Comparison of ENCODE assay signal across 17 cellular contexts in the genomic region with DNA sequence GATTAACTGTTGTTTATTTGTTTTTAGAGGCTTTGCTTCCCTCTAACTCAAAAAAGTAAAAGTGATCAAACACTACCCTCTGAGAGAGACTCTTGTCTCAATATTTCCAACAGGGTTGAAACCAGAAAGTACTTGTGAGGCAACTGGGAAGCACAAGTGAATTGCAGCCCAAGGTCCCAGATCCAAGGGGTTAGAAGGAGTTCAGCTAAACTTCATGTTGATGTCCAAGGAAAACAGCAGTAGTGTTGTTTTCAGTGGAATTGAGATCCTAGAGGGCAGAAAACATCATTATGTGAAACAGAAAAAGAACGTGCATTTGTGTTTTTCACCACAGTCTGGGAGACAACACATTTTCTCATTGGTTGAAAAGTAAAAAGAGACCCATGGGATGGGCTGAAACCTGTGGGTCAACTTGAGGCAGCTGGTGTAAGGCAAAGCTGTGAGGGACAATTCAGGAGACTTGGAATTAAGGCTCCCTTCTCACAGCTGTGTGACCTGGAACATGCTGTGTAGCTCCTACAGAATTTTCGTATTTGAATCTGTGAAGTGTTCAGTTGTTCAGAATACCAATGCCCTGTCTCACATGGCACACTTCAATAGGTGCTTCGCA.
DNase-seq lines count a peak whose midpoint lies in the region; ATAC-seq lines count a peak whose summit lies in the region.
"Had no signal": no experiment of that assay in that cellular context is flagged by ENCODE, and none has a peak within 500 bp of the region (broad histone marks: within the 10 kb centered on the region; RNA-seq: fewer than 3 reads in every experiment).

No MANE protein-coding gene starts in this region.

- H3K36me3 ChIP-seq in mesendoderm (ENCODE audit: control insufficient read depth, insufficient read depth, low read length), result no peaks in the 10 kb centered on the region
- H3K36me3 ChIP-seq: BLaER1 treated with 17β-estradiol and CSF1 and Interleukin-3, amounts not matched to agents 10 nM and 100 nM had no signal

- H2AK5ac ChIP-seq in mesendoderm (ENCODE audit: low read length), result no peak overlapping the region

- ATAC-seq in left ventricle myocardium superior, result peak; percentile 24
- peak; percentile 95 for ATAC-seq in sciatic nerve
- no peak for ATAC-seq in HG03045 (IDR thresholded peaks at IDR 0.05; ENCODE audit: unreplicated experiment)
- ATAC-seq: A549; CD8-positive, alpha-beta T cell had no signal

- H4K5ac ChIP-seq in mesendoderm (ENCODE audit: low read length), result no peak overlapping the region

- H3K4me1 ChIP-seq in mesendoderm (ENCODE audit: control insufficient read depth, low read depth, low read length), result peaks cover 2% of the 10 kb centered on the region
- H3K4me1 ChIP-seq: A549; BLaER1 treated with 17β-estradiol and CSF1 and Interleukin-3, amounts not matched to agents 10 nM and 100 nM; Caco-2 had no signal

- no peak overlapping the region for H3K4me3 ChIP-seq in mesendoderm (ENCODE audit: low read length)
- H3K4me3 ChIP-seq: A549; BLaER1 treated with 17β-estradiol and CSF1 and Interleukin-3, amounts not matched to agents 10 nM and 100 nM had no signal

- no peak overlapping the region for H3K27ac ChIP-seq in mesendoderm (ENCODE audit: low read depth, low read length)
- H3K27ac ChIP-seq: 22Rv1; A549; BLaER1 treated with 17β-estradiol and CSF1 and Interleukin-3, amounts not matched to agents 10 nM and 100 nM; C4-2B had no signal

- H3K18ac ChIP-seq in mesendoderm (ENCODE audit: low read length), result peak overlapping the region; percentile 28

- no peaks in the 10 kb centered on the region for H3K27me3 ChIP-seq in mesendoderm (ENCODE audit: insufficient read depth, low read length, poor library complexity)
- H3K27me3 ChIP-seq: BLaER1 treated with 17β-estradiol and CSF1 and Interleukin-3, amounts not matched to agents 10 nM and 100 nM had no signal

- no peak overlapping the region for H3K4me2 ChIP-seq in mesendoderm (ENCODE audit: low read length)
- H3K4me2 ChIP-seq: A549; BLaER1 treated with 17β-estradiol and CSF1 and Interleukin-3, amounts not matched to agents 10 nM and 100 nM had no signal

- intact Hi-C loops in left ventricle myocardium superior (cut with micrococcal nuclease), result no loop called here
- intact Hi-C loops in cardiac septum (cut with DNase I), result no loop called here
- intact Hi-C loops in sciatic nerve (cut with DNase I), result no loop called here

- H2BK5ac ChIP-seq in mesendoderm (ENCODE audit: low read length), result no peak overlapping the region

- no CpG with 5 or more reads among the region's 3 CpGs for WGBS in mesendoderm (ENCODE audit: extremely low coverage, insufficient coverage, low lambda C conversion rate)

- no peak overlapping the region for H3K23ac ChIP-seq in mesendoderm (ENCODE audit: low read length)

- H3K79me2 ChIP-seq in mesendoderm (ENCODE audit: control insufficient read depth, insufficient read depth, low read length), result no peaks in the 10 kb centered on the region

- no peaks in the 10 kb centered on the region for H3K79me1 ChIP-seq in mesendoderm (ENCODE audit: low read length)

- DNase-seq in left ventricle myocardium superior (no peak), cardiac septum (ENCODE audit: low spot score) (no peak), mesendoderm (no peak), sciatic nerve (ENCODE audit: low spot score) (no peak), HT-29 (ENCODE audit: low spot score) (no peak)
- DNase-seq: AML-193; Caco-2; Calu3; CD4-positive, alpha-beta T cell; CD8-positive, alpha-beta T cell; DMS79 treated with DMSO at 0.1 percent for 48 hours; GF-D8 had no signal

- H3K4ac ChIP-seq in mesendoderm (ENCODE audit: low read depth, low read length), result no peak overlapping the region

- H3K9ac ChIP-seq in mesendoderm (ENCODE audit: low read length), result no peak overlapping the region
- H3K9ac ChIP-seq: BLaER1 treated with 17β-estradiol and CSF1 and Interleukin-3, amounts not matched to agents 10 nM and 100 nM had no signal

- no peak overlapping the region for H3K56ac ChIP-seq in mesendoderm (ENCODE audit: low read length)

- H2BK15ac ChIP-seq in mesendoderm (replicated peaks; ENCODE audit: low read depth), result no peak overlapping the region

- H4K8ac ChIP-seq in mesendoderm (ENCODE audit: low read depth, low read length), result no peak overlapping the region

- H2BK120ac ChIP-seq in mesendoderm (ENCODE audit: low read depth, low read length), result no peak overlapping the region
